In the genomic region with DNA sequence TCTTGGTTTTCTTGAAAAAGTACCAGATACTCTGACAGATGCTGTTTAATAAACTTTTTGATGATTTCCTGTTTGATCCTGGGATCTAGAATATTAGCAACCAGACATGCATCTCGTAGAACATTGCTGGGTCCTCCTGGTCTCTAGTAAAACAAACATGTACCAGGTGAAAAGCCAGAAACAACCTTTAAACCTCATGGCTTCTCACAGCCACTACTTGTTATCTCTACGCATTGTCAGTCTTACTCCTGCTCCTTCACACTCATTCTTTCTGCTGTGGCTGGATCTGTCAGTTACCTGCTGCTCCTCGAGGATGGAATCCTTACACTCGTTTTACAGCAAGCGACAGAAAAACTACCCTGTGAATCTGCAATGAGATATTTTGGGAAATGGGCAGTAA, we compare ENCODE assay signal across 21 cellular contexts.
DNase-seq lines count a peak whose midpoint lies in the region; ATAC-seq, FAIRE-seq and TF ChIP-seq lines count a peak whose summit lies in the region.
"Had no signal": no experiment of that assay in that cellular context is flagged by ENCODE, and none has a peak within 500 bp of the region (broad histone marks: within the 10 kb centered on the region; RNA-seq: fewer than 3 reads in every experiment).

No MANE protein-coding gene starts in this region.

- H2BK120ac ChIP-seq in mesenchymal stem cell (ENCODE audit: low read depth, low read length) = no peak overlapping the region

- H3K9me3 ChIP-seq in liver (ENCODE audit: control insufficient read depth in 4 of 4, low read length in 3 of 4) (no peaks in the 10 kb centered on the region), HepG2 (ENCODE audit: low read length) (no peaks in the 10 kb centered on the region), mesenchymal stem cell (ENCODE audit: control insufficient read depth, low read length) (no peaks in the 10 kb centered on the region)
- H3K9me3 ChIP-seq: HAP-1, SJCRH30 had no signal

- H3K9ac ChIP-seq in liver (ENCODE audit: low read depth in 1 of 2, low read length in 2 of 2) (peak overlapping the region in 1 of 2 donors; percentile 0), HepG2 (ENCODE audit: insufficient read depth, low read depth, low read length) (no peak overlapping the region), mesenchymal stem cell (ENCODE audit: low read length) (peak overlapping the region; percentile 17)

- WGBS in liver = 35% methylated on average over 5 of the region's 5 CpGs
- WGBS in HepG2 (ENCODE audit: low lambda C conversion rate) = 92% methylated on average over 5 of the region's 5 CpGs
- WGBS in mesenchymal stem cell = over 99% methylated on average over 5 of the region's 5 CpGs

- peak overlapping the region; percentile 22 for H3K27ac Mint-ChIP-seq in activated naive CD8-positive, alpha-beta T cell treated with anti-CD3 and anti-CD28 coated beads for 36 hours
- H3K27ac Mint-ChIP-seq: GM23338 had no signal

- TF ChIP-seq RAD21 in liver (IDR thresholded peaks at IDR 0.05) (no peak), HepG2 (CRISPR knock-in tag; IDR thresholded peaks at IDR 0.05) (no peak)

- H3K27me3 ChIP-seq in liver (ENCODE audit: control insufficient read depth in 4 of 4, insufficient read depth in 4 of 4, low read length in 3 of 4) (no peaks in the 10 kb centered on the region), HepG2 (ENCODE audit: control insufficient read depth in 1 of 2, insufficient read depth in 2 of 2, low read length in 2 of 2) (no peaks in the 10 kb centered on the region), mesenchymal stem cell (ENCODE audit: control insufficient read depth in 1 of 2, insufficient read depth in 1 of 2, low read length in 2 of 2) (no peaks in the 10 kb centered on the region)
- H3K27me3 ChIP-seq: SJCRH30 had no signal

- no peak for ATAC-seq in HepG2
- ATAC-seq: GM23338, K562, Panc1 had no signal

- peak overlapping the region in 2 of 3 donors; percentile 9 to 36 for H3K4me3 ChIP-seq in liver (ENCODE audit: low read depth in 1 of 3, low read length in 3 of 3)
- H3K4me3 ChIP-seq in HepG2 (replicated peaks in 1 of 3; ENCODE audit: insufficient read depth in 1 of 3, low read depth in 2 of 3, low read length in 3 of 3) = no peak overlapping the region
- H3K4me3 ChIP-seq in mesenchymal stem cell (ENCODE audit: insufficient read depth in 1 of 2, low read depth in 1 of 2, low read length in 2 of 2) = peak overlapping the region in 1 of 2 experiments; percentile 16
- H3K4me3 ChIP-seq: GM23338, HAP-1, K562, SJCRH30 had no signal

- H2BK5ac ChIP-seq in mesenchymal stem cell (ENCODE audit: low read depth, low read length, poor library complexity, severe bottlenecking) = no peak overlapping the region

- no peak for FAIRE-seq in HepG2 (lab: Jason Lieb, UNC)
- FAIRE-seq: A204.1, G401.6, K562 had no signal

- DNase-seq in HepG2 (ENCODE audit: low spot score) (no peak), mesenchymal stem cell (no peak), hippocampal formation (lab: John Stamatoyannopoulos, UW) (no peak), GM13976 (ENCODE audit: low spot score) (no peak), NCI-H1436 (lab: John Stamatoyannopoulos, UW) (no peak)
- no peak for DNase-seq in activated naive CD8-positive, alpha-beta T cell treated with anti-CD3 and anti-CD28 coated beads for 36 hours
- DNase-seq: NCI-H1092, NCI-H1436 treated with DMSO at 0.1 percent for 48 hours, NCI-H1930, NCI-H2227 treated with DMSO at 0.1 percent for 48 hours, NCI-H510A, NCI-H774, SJCRH30 had no signal

- H3K27ac ChIP-seq in liver (ENCODE audit: low read depth in 1 of 2, low read length in 2 of 2) (peak overlapping the region; percentile 79 to 84), HepG2 (ENCODE audit: extremely low read length, insufficient read depth, low read length) (no peak overlapping the region), mesenchymal stem cell (ENCODE audit: low read length, poor library complexity, severe bottlenecking) (no peak overlapping the region)
- H3K27ac ChIP-seq: C4-2B, SJCRH30 had no signal

- H3K79me1 ChIP-seq in mesenchymal stem cell (replicated peaks; ENCODE audit: low read length, poor library complexity, severe bottlenecking) = peaks cover 15% of the 10 kb centered on the region

- H3K4me1 ChIP-seq in liver (ENCODE audit: control insufficient read depth in 4 of 4, insufficient read depth in 4 of 4, low read length in 3 of 4) = peaks cover 0 to 15% (median 7%) of the 10 kb centered on the region in 4 donors
- H3K4me1 ChIP-seq in HepG2 (ENCODE audit: insufficient read depth, low read length) = no peaks in the 10 kb centered on the region
- peaks cover 3% of the 10 kb centered on the region for H3K4me1 ChIP-seq in mesenchymal stem cell (ENCODE audit: control insufficient read depth, insufficient read depth, low read depth, low read length)
- H3K4me1 ChIP-seq: HAP-1, SJCRH30 had no signal

- TF ChIP-seq POLR2A in HepG2 (IDR thresholded peaks at IDR 0.05; ENCODE audit: insufficient read depth in 1 of 2, low read depth in 2 of 2, low read length in 2 of 2) = no peak

- H3K79me2 ChIP-seq in HepG2 (ENCODE audit: insufficient read depth, low read length) = no peaks in the 10 kb centered on the region

- no peak overlapping the region for H2AFZ ChIP-seq in HepG2 (ENCODE audit: low read length)
- no peak overlapping the region for H2AFZ ChIP-seq in mesenchymal stem cell (ENCODE audit: low read depth, low read length)
- H2AFZ ChIP-seq: GM23338 had no signal

- TF ChIP-seq CTCF in liver (IDR thresholded peaks at IDR 0.05; ENCODE audit: low read depth, low read length, missing input control) = no peak
- no peak for TF ChIP-seq CTCF in HepG2 (CRISPR knock-in tag; IDR thresholded peaks at IDR 0.05)
- TF ChIP-seq CTCF in GM13976 (IDR thresholded peaks at IDR 0.05; ENCODE audit: borderline replicate concordance, control extremely low read depth, extremely low read depth, insufficient read depth, missing control alignments) = no peak

- in situ Hi-C loops in HepG2 (cut with HindIII; ENCODE audit: extremely low pct_ligation_motif_present, low pct_unique_long_range_greater_than_20kb) = no loop called here
- in situ Hi-C loops in GM13976 (cut with MboI; ENCODE audit: low sequenced_read_pairs, unreplicated experiment) = no loop called here

- no peak overlapping the region for H3K18ac ChIP-seq in mesenchymal stem cell (ENCODE audit: low read depth in 1 of 2, low read length in 2 of 2)

- peaks cover 8% of the 10 kb centered on the region for H3K4me1 Mint-ChIP-seq in activated naive CD8-positive, alpha-beta T cell treated with anti-CD3 and anti-CD28 coated beads for 36 hours
- H3K4me1 Mint-ChIP-seq: GM23338 had no signal

- TF ChIP-seq EP300 in HepG2 (IDR thresholded peaks at IDR 0.05; ENCODE audit: low read depth in 2 of 2, low read length in 2 of 2) = no peak
- no peak for TF ChIP-seq EP300 in HepG2 (CRISPR knock-in tag; IDR thresholded peaks at IDR 0.05; ENCODE audit: borderline replicate concordance)

- intact Hi-C loops in HepG2 (cut with micrococcal nuclease; ENCODE audit: unreplicated experiment) = no loop called here

- no peak overlapping the region for H3K4ac ChIP-seq in mesenchymal stem cell (ENCODE audit: low read depth in 1 of 2, low read length in 2 of 2)

- no peak overlapping the region for H2AK5ac ChIP-seq in mesenchymal stem cell (ENCODE audit: low read length, severe bottlenecking)

- peaks cover 9% of the 10 kb centered on the region for H3K36me3 Mint-ChIP-seq in activated naive CD8-positive, alpha-beta T cell treated with anti-CD3 and anti-CD28 coated beads for 36 hours

- H3K27me3 Mint-ChIP-seq in activated naive CD8-positive, alpha-beta T cell treated with anti-CD3 and anti-CD28 coated beads for 36 hours = no peaks in the 10 kb centered on the region

- no TSS peak for BruUV-seq in HepG2 (replicated peaks; lab: Mats Ljungman, UMichigan)

- H3K36me3 ChIP-seq in liver (ENCODE audit: control insufficient read depth in 4 of 4, insufficient read depth in 3 of 4, low read depth in 1 of 4, low read length in 3 of 4) = peaks cover 8 to 29% (median 15%) of the 10 kb centered on the region in 4 donors
- H3K36me3 ChIP-seq in HepG2 (replicated peaks in 1 of 2; ENCODE audit: control insufficient read depth in 1 of 2, insufficient read depth in 2 of 2, low read length in 2 of 2) = peaks cover 13 to 50% of the 10 kb centered on the region in 2 experiments
- H3K36me3 ChIP-seq in mesenchymal stem cell (ENCODE audit: control insufficient read depth in 1 of 2, insufficient read depth in 2 of 2, low read depth in 1 of 2, low read length in 2 of 2) = peaks cover 44 to 75% of the 10 kb centered on the region in 2 experiments
- H3K36me3 ChIP-seq: SJCRH30 had no signal

- CTCF ChIA-PET in HepG2 (lab: Yijun Ruan, JAX; ENCODE audit: low intra/inter-chr PET ratio, low total read pairs) = no interaction called here

- POLR2A ChIA-PET in HepG2 (lab: Yijun Ruan, JAX) = no interaction called here

- H3K14ac ChIP-seq in mesenchymal stem cell (ENCODE audit: low read length in 2 of 2) = no peak overlapping the region

- no peaks in the 10 kb centered on the region for H3K9me3 Mint-ChIP-seq in activated naive CD8-positive, alpha-beta T cell treated with anti-CD3 and anti-CD28 coated beads for 36 hours
- H3K9me3 Mint-ChIP-seq: GM23338 had no signal

- H3K4me2 ChIP-seq in HepG2 (ENCODE audit: low read depth, low read length) (no peak overlapping the region), mesenchymal stem cell (ENCODE audit: low read length, poor library complexity, severe bottlenecking) (no peak overlapping the region)
- H3K4me2 ChIP-seq: GM23338 had no signal

- no peak overlapping the region for H4K8ac ChIP-seq in mesenchymal stem cell (ENCODE audit: low read length)

- no peaks in the 10 kb centered on the region for H4K20me1 ChIP-seq in HepG2 (ENCODE audit: insufficient read depth, low read length)

- H2BK12ac ChIP-seq in mesenchymal stem cell (ENCODE audit: low read length in 2 of 2) = no peak overlapping the region

- H3K4me3 Mint-ChIP-seq in activated naive CD8-positive, alpha-beta T cell treated with anti-CD3 and anti-CD28 coated beads for 36 hours = no peak overlapping the region
- H3K4me3 Mint-ChIP-seq: GM23338 had no signal

- no peak overlapping the region for H2BK15ac ChIP-seq in mesenchymal stem cell (ENCODE audit: low read depth, poor library complexity, severe bottlenecking)

- H3K23ac ChIP-seq in mesenchymal stem cell (ENCODE audit: low read length in 2 of 2) = no peak overlapping the region

- H4K91ac ChIP-seq in mesenchymal stem cell (ENCODE audit: low read length) = no peak overlapping the region

TF ChIP-seq in liver, 16 proteins besides CTCF, POLR2A, EP300 and RAD21:
- TF ChIP-seq ATF3 (IDR thresholded peaks at IDR 0.05) (no peak), EGR1 (IDR thresholded peaks at IDR 0.05; ENCODE audit: low read depth in 2 of 2) (peak in 1 of 2 donors; percentile 26)

Comparison
In these comparisons a context has a peak if more than half of its experiments do, and no peak if none do; other contexts are left out.
1. H3K27ac ChIP-seq: peak in liver (2 of 2); none in HepG2 (single experiment) and mesenchymal stem cell (single experiment).
2. H3K4me3 ChIP-seq: peak in liver (2 of 3); none in HepG2 (0 of 3).